Comparison of ENCODE assay signal across 20 cellular contexts in genomic region chr12:51437471-51437870, GRCh38.
"Had no signal": no experiment of that assay in that cellular context is flagged by ENCODE, and none has a peak within 500 bp of the region (broad histone marks: within the 10 kb centered on the region; RNA-seq: fewer than 3 reads in every experiment).

No MANE protein-coding gene starts in this region.

- DNase-seq: effector memory CD8-positive, alpha-beta T cell; foreskin melanocyte; heart left ventricle; hypothalamus; islet precursor cell; midbrain; nucleus accumbens; ovary; sigmoid colon; stimulated activated CD4-positive, alpha-beta T cell treated with anti-CD3 and anti-CD28 coated beads, Interleukin-2, amount 100 ng/mL, for 24 hours; stimulated activated CD4-positive, alpha-beta T cell treated with anti-CD3 and anti-CD28 coated beads, Interleukin-4, amount 100 ng/mL, for 4 hours; stimulated activated naive B cell treated with anti-CD40 and anti-IgM and Interleukin-4, amounts not matched to agents 10 μg/mL and 1 μg/mL and 100 μg/mL, for 72 hours; stimulated activated naive CD8-positive, alpha-beta T cell treated with anti-CD3 and anti-CD28 coated beads, Interleukin-15, amount 100 ng/mL, for 72 hours; testis had no signal

- H3K27ac ChIP-seq: heart left ventricle, neural progenitor cell, ovary, right atrium auricular region, sigmoid colon, skin epidermis, testis, tibial nerve had no signal

- ATAC-seq: effector memory CD8-positive, alpha-beta T cell; heart left ventricle; left lobe of liver; natural killer cell treated with Interleukin-12 subunit alpha and Interleukin-12 subunit beta and Interleukin-15 and Interleukin-18, amount 100 ng/mL, for 72 hours; stimulated activated naive B cell treated with anti-CD40 and anti-IgM and Interleukin-4, amounts not matched to agents 10 μg/mL and 1 μg/mL and 100 μg/mL, for 72 hours; stimulated activated naive CD8-positive, alpha-beta T cell treated with anti-CD3 and anti-CD28 coated beads, Interleukin-15, amount 100 ng/mL, for 72 hours had no signal
